Comparison of ENCODE assay signal across 15 cellular contexts in genomic region chr11:118001494-118001971, GRCh38. TPM values are rescaled to one million over a fixed set of nuclear protein-coding genes. Genes with fewer than 3 reads are reported as not detected.
DNase-seq lines count a peak whose midpoint lies in the region; ATAC-seq and TF ChIP-seq lines count a peak whose summit lies in the region.
"Had no signal": no experiment of that assay in that cellular context is flagged by ENCODE, and none has a peak within 500 bp of the region (broad histone marks: within the 10 kb centered on the region; RNA-seq: fewer than 3 reads in every experiment).

No MANE protein-coding gene starts in this region.

- H3K27me3 ChIP-seq in BLaER1 = no peaks in the 10 kb centered on the region
- H3K27me3 ChIP-seq in lower lobe of right lung (ENCODE audit: low read depth) = no peaks in the 10 kb centered on the region

- peak overlapping the region in 3 of 4 donors; percentile 22 to 86 (median 52) for H3K4me3 Mint-ChIP-seq in IgD-negative memory B cell
- peak overlapping the region; percentile 72 to 96 for H3K4me3 Mint-ChIP-seq in activated T-cell treated with anti-CD3 and anti-CD28 coated beads, Interleukin-2, amount 50 U/mL, for 72 hours
- H3K4me3 Mint-ChIP-seq: GM23338, nephron had no signal

- H3K36me3 Mint-ChIP-seq in IgD-negative memory B cell = peaks cover 8% of the 10 kb centered on the region
- peaks cover 23 to 37% of the 10 kb centered on the region in 2 donors for H3K36me3 Mint-ChIP-seq in activated T-cell treated with anti-CD3 and anti-CD28 coated beads, Interleukin-2, amount 50 U/mL, for 72 hours (ENCODE audit: insufficient read depth in 2 of 2)

- peaks cover 69 to 74% (median 69%) of the 10 kb centered on the region in 3 donors for H3K4me1 Mint-ChIP-seq in IgD-negative memory B cell
- peaks cover 98% of the 10 kb centered on the region for H3K4me1 Mint-ChIP-seq in activated T-cell treated with anti-CD3 and anti-CD28 coated beads, Interleukin-2, amount 50 U/mL, for 72 hours (ENCODE audit: low read depth)

- peak overlapping the region; percentile 87 to 93 (median 90) for H3K27ac Mint-ChIP-seq in IgD-negative memory B cell
- peak overlapping the region; percentile 100 for H3K27ac Mint-ChIP-seq in activated T-cell treated with anti-CD3 and anti-CD28 coated beads, Interleukin-2, amount 50 U/mL, for 72 hours
- H3K27ac Mint-ChIP-seq: GM23338 had no signal

- peaks cover 23% of the 10 kb centered on the region for H3K4me1 ChIP-seq in BLaER1
- H3K4me1 ChIP-seq in lower lobe of right lung = peaks cover 42% of the 10 kb centered on the region

- peak; percentile 12 to 18 for ATAC-seq in activated T-cell treated with anti-CD3 and anti-CD28 coated beads, Interleukin-2, amount 50 U/mL, for 72 hours (replicated peaks in 1 of 2)
- ATAC-seq in lower lobe of right lung = no peak
- no peak for ATAC-seq in HG02852 (IDR thresholded peaks at IDR 0.05; ENCODE audit: unreplicated experiment)
- no peak for ATAC-seq in GM19397 (IDR thresholded peaks at IDR 0.05; ENCODE audit: unreplicated experiment)
- ATAC-seq: GM23338 had no signal

- H3K9ac ChIP-seq in BLaER1 = no peak overlapping the region

- no peaks in the 10 kb centered on the region for H4K20me1 ChIP-seq in BLaER1

- H3K9me3 ChIP-seq in BLaER1 (no peaks in the 10 kb centered on the region), lower lobe of right lung (no peaks in the 10 kb centered on the region)

- H3K36me3 ChIP-seq in BLaER1 = no peaks in the 10 kb centered on the region
- peaks cover 21% of the 10 kb centered on the region for H3K36me3 ChIP-seq in lower lobe of right lung

- H3K4me3 ChIP-seq in BLaER1 (no peak overlapping the region), lower lobe of right lung (no peak overlapping the region)
- H3K4me3 ChIP-seq: GM23338 had no signal

- H3K4me2 ChIP-seq in BLaER1 = peak overlapping the region; percentile 64; the same call in 1 of the 2 replicates
- H3K4me2 ChIP-seq: GM23338 had no signal

- DNase-seq in activated T-cell treated with anti-CD3 and anti-CD28 coated beads, Interleukin-2, amount 50 U/mL, for 72 hours = peak in 1 of 2 donors; percentile 38
- DNase-seq in lower lobe of right lung (no peak), NCI-H446 treated with DMSO at 0.1 percent for 48 hours (lab: John Stamatoyannopoulos, UW) (no peak), NCI-H2107 treated with DMSO at 0.1 percent for 48 hours (lab: John Stamatoyannopoulos, UW; ENCODE audit: unreplicated experiment) (no peak)
- DNase-seq: NCI-H1105, NCI-H748 treated with DMSO at 0.1 percent for 48 hours had no signal

- H3K27ac ChIP-seq in BLaER1 (no peak overlapping the region), lower lobe of right lung (peak overlapping the region; percentile 61)

- TF ChIP-seq CTCF in lower lobe of right lung (IDR thresholded peaks at IDR 0.05) = no peak

- intact Hi-C loops in lower lobe of right lung (cut with DNase I) = no loop called here

- H3K27me3 Mint-ChIP-seq in IgD-negative memory B cell = peaks cover 3% of the 10 kb centered on the region
- no peaks in the 10 kb centered on the region for H3K27me3 Mint-ChIP-seq in activated T-cell treated with anti-CD3 and anti-CD28 coated beads, Interleukin-2, amount 50 U/mL, for 72 hours (ENCODE audit: low read depth)

- peaks cover 0 to 4% (median 4%) of the 10 kb centered on the region in 3 donors for H3K9me3 Mint-ChIP-seq in IgD-negative memory B cell
- peaks cover 10 to 14% of the 10 kb centered on the region in 2 donors for H3K9me3 Mint-ChIP-seq in activated T-cell treated with anti-CD3 and anti-CD28 coated beads, Interleukin-2, amount 50 U/mL, for 72 hours
- H3K9me3 Mint-ChIP-seq: GM23338, nephron had no signal

RNA-seq across cellular contexts. Expression of gene IL10RA, which starts 15.3 kb away (rescaled TPM):
- 97.1 TPM for polyA plus RNA-seq in IgD-negative memory B cell
- 100 to 1,000 TPM in 1 of 2 donors, 10 to 100 TPM in 1; 79.6 to 123 TPM for total RNA-seq in activated T-cell treated with anti-CD3 and anti-CD28 coated beads, Interleukin-2, amount 50 U/mL, for 72 hours
- total RNA-seq in lower lobe of right lung = 37.7 TPM
- total RNA-seq: bronchial epithelial cell had no signal
- polyA plus RNA-seq: BJ, fibroblast of lung, GM23338 had no signal

Comparison
In these comparisons a context has a peak if more than half of its experiments do, and no peak if none do; other contexts are left out.
1. ATAC-seq: peak in activated T-cell treated with anti-CD3 and anti-CD28 coated beads, Interleukin-2, amount 50 U/mL, for 72 hours (2 of 2); none in lower lobe of right lung (0 of 2), HG02852 (single experiment) and GM19397 (single experiment).